In the genomic region with DNA sequence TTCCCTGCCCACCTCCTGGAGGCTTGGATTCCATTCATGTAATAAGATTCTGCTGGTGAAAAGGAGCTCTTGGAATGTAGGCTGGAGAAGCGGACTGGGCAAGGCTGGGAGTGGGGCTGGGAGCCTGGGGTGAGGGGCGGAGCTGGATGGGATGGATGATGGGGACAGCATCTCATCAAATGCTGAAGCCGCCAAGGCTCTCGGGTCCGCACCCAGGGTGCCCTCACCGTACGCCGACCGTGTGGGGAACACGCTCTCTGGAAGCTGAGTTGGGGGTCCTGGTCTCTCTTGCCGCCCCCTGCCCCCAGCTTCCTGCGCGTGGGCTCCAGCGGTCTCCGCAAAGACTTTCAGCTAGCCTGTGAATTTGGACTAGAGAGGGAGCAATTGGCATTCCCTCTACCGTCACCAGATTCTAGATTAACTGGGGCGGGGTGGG, we compare ENCODE assay signal across 33 cellular contexts. TPM values are rescaled to one million over a fixed set of nuclear protein-coding genes. Genes with fewer than 3 reads are reported as not detected.
DNase-seq lines count a peak whose midpoint lies in the region; ATAC-seq, FAIRE-seq and TF ChIP-seq lines count a peak whose summit lies in the region.
"Had no signal": no experiment of that assay in that cellular context is flagged by ENCODE, and none has a peak within 500 bp of the region (broad histone marks: within the 10 kb centered on the region; RNA-seq: fewer than 3 reads in every experiment).

No MANE protein-coding gene starts in this region.

- H3K4ac ChIP-seq in mesendoderm (ENCODE audit: low read depth, low read length), result no peak overlapping the region

- TF ChIP-seq POLR2A in endothelial cell of umbilical vein (IDR thresholded peaks at IDR 0.05; ENCODE audit: low read depth, low read length), result no peak

- no peaks in the 10 kb centered on the region for H3K79me1 ChIP-seq in mesendoderm (ENCODE audit: low read length)

- H3K4me1 ChIP-seq in endothelial cell of umbilical vein (ENCODE audit: control insufficient read depth, extremely low read depth, insufficient read depth, low read length) (no peaks in the 10 kb centered on the region), mesendoderm (ENCODE audit: control insufficient read depth, low read depth, low read length) (peaks cover 3% of the 10 kb centered on the region), small intestine (ENCODE audit: control insufficient read depth in 2 of 2, insufficient read depth in 1 of 2, low read depth in 1 of 2, low read length in 1 of 2) (no peaks in the 10 kb centered on the region), left lung (peaks cover 4 to 22% of the 10 kb centered on the region in 2 donors)

- H3K27me3 Mint-ChIP-seq in stimulated activated memory B cell treated with anti-CD40 and anti-IgM and Interleukin-4, amounts not matched to agents 10 μg/mL and 1 μg/mL and 100 μg/mL, for 72 hours, result peaks cover 85% of the 10 kb centered on the region

- no peak overlapping the region for H3K56ac ChIP-seq in mesendoderm (ENCODE audit: low read length)

- no peak overlapping the region for H3K18ac ChIP-seq in mesendoderm (ENCODE audit: low read length)

- no peak overlapping the region for H2BK120ac ChIP-seq in mesendoderm (ENCODE audit: low read depth, low read length)

- H3K9me3 ChIP-seq in endothelial cell of umbilical vein (replicated peaks; ENCODE audit: control insufficient read depth, insufficient read depth, low read length), result no peaks in the 10 kb centered on the region
- no peaks in the 10 kb centered on the region for H3K9me3 ChIP-seq in small intestine (ENCODE audit: control insufficient read depth, low read depth)
- no peaks in the 10 kb centered on the region for H3K9me3 ChIP-seq in left lung
- H3K9me3 ChIP-seq: gastroesophageal sphincter, upper lobe of right lung had no signal

- H3K36me3 ChIP-seq in endothelial cell of umbilical vein (ENCODE audit: control insufficient read depth in 2 of 2, extremely low read depth in 1 of 2, insufficient read depth in 2 of 2, low read length in 2 of 2) (no peaks in the 10 kb centered on the region), mesendoderm (ENCODE audit: control insufficient read depth, insufficient read depth, low read length) (no peaks in the 10 kb centered on the region), small intestine (ENCODE audit: control insufficient read depth in 2 of 2, insufficient read depth in 2 of 2, low read length in 2 of 2) (no peaks in the 10 kb centered on the region), left lung (no peaks in the 10 kb centered on the region)
- H3K36me3 ChIP-seq: gastroesophageal sphincter, upper lobe of right lung had no signal

- dilution Hi-C loops in endothelial cell of umbilical vein (cut with MboI; ENCODE audit: extremely low pct_ligation_motif_present, low sequenced_read_pairs), result no loop called here

- H4K8ac ChIP-seq in mesendoderm (ENCODE audit: low read depth, low read length), result no peak overlapping the region

- no peak overlapping the region for H3K4me2 ChIP-seq in endothelial cell of umbilical vein (ENCODE audit: insufficient read depth, low read length)
- H3K4me2 ChIP-seq in mesendoderm (ENCODE audit: low read length), result no peak overlapping the region

- ATAC-seq in GM18868 (IDR thresholded peaks at IDR 0.05; ENCODE audit: unreplicated experiment) (no peak), left lung (no peak)
- no peak for ATAC-seq in stimulated activated memory B cell treated with anti-CD40 and anti-IgM and Interleukin-4, amounts not matched to agents 10 μg/mL and 1 μg/mL and 100 μg/mL, for 72 hours
- ATAC-seq: activated naive CD4-positive, alpha-beta T cell treated with anti-CD3 and anti-CD28 coated beads, Interleukin-2, amount 50 U/mL, for 72 hours; gastroesophageal sphincter; upper lobe of right lung had no signal

- no peaks in the 10 kb centered on the region for H3K36me3 Mint-ChIP-seq in stimulated activated memory B cell treated with anti-CD40 and anti-IgM and Interleukin-4, amounts not matched to agents 10 μg/mL and 1 μg/mL and 100 μg/mL, for 72 hours
- H3K36me3 Mint-ChIP-seq: natural killer cell had no signal

- TF ChIP-seq CTCF in endothelial cell of umbilical vein (IDR thresholded peaks at IDR 0.05; ENCODE audit: extremely low read depth in 1 of 2, insufficient read depth in 1 of 2, low read depth in 1 of 2, low read length in 2 of 2) (no peak), left lung (IDR thresholded peaks at IDR 0.05) (no peak)

- no peak overlapping the region for H2AFZ ChIP-seq in endothelial cell of umbilical vein (ENCODE audit: low read depth, low read length)

- intact Hi-C loops in endothelial cell of umbilical vein (cut with micrococcal nuclease), result no loop called here
- intact Hi-C loops in left lung (cut with DNase I), result no loop called here

- H3K23ac ChIP-seq in mesendoderm (ENCODE audit: low read length), result no peak overlapping the region

- H3K79me2 ChIP-seq in endothelial cell of umbilical vein (ENCODE audit: control insufficient read depth, insufficient read depth, low read length) (no peaks in the 10 kb centered on the region), mesendoderm (ENCODE audit: control insufficient read depth, insufficient read depth, low read length) (no peaks in the 10 kb centered on the region)

- no peak overlapping the region for H2BK15ac ChIP-seq in mesendoderm (replicated peaks; ENCODE audit: low read depth)

- FAIRE-seq in endothelial cell of umbilical vein (lab: Jason Lieb, UNC), result no peak
- FAIRE-seq in small intestine (lab: Jason Lieb, UNC), result no peak
- FAIRE-seq: GM12891, kidney had no signal

- CTCF ChIA-PET in endothelial cell of umbilical vein (lab: Charles Lee), result interaction anchor here (0.6 to 3.0 kb wide), 5 partner anchors 11 to 79 kb away, joined by 3 to 9 read pairs (median 4); no protein-coding TSS in a partner anchor

- peaks cover 57 to 61% of the 10 kb centered on the region in 2 experiments for H3K27me3 ChIP-seq in endothelial cell of umbilical vein (ENCODE audit: control insufficient read depth in 2 of 2, insufficient read depth in 2 of 2, low read length in 2 of 2)
- H3K27me3 ChIP-seq in mesendoderm (ENCODE audit: insufficient read depth, low read length, poor library complexity), result peaks cover 53% of the 10 kb centered on the region
- peaks cover 11 to 47% of the 10 kb centered on the region in 2 donors for H3K27me3 ChIP-seq in small intestine (ENCODE audit: control insufficient read depth in 2 of 2, insufficient read depth in 2 of 2, low read length in 2 of 2)
- H3K27me3 ChIP-seq in left lung, result peaks cover 60 to 76% of the 10 kb centered on the region in 2 donors

- H3K4me3 Mint-ChIP-seq in stimulated activated memory B cell treated with anti-CD40 and anti-IgM and Interleukin-4, amounts not matched to agents 10 μg/mL and 1 μg/mL and 100 μg/mL, for 72 hours, result no peak overlapping the region
- H3K4me3 Mint-ChIP-seq: natural killer cell had no signal

- H3K27ac ChIP-seq in endothelial cell of umbilical vein (ENCODE audit: insufficient read depth, low read depth, low read length), result no peak overlapping the region
- no peak overlapping the region for H3K27ac ChIP-seq in mesendoderm (ENCODE audit: low read depth, low read length)
- no peak overlapping the region for H3K27ac ChIP-seq in small intestine (ENCODE audit: low read depth in 1 of 2, low read length in 1 of 2)
- H3K27ac ChIP-seq in left lung, result no peak overlapping the region
- H3K27ac ChIP-seq: dorsolateral prefrontal cortex, gastroesophageal sphincter, skin epidermis, upper lobe of right lung, VCaP had no signal

- no peak overlapping the region for H3K27ac Mint-ChIP-seq in stimulated activated memory B cell treated with anti-CD40 and anti-IgM and Interleukin-4, amounts not matched to agents 10 μg/mL and 1 μg/mL and 100 μg/mL, for 72 hours
- H3K27ac Mint-ChIP-seq: activated naive CD4-positive, alpha-beta T cell treated with anti-CD3 and anti-CD28 coated beads, Interleukin-2, amount 50 U/mL, for 72 hours; CD4-positive, CD25-positive, alpha-beta regulatory T cell; natural killer cell had no signal

- no TSS peak for BruUV-seq in endothelial cell of umbilical vein (replicated peaks; lab: Mats Ljungman, UMichigan)

- H2BK5ac ChIP-seq in mesendoderm (ENCODE audit: low read length), result no peak overlapping the region

- H3K4me3 ChIP-seq in endothelial cell of umbilical vein (replicated peaks in 1 of 3; ENCODE audit: insufficient read depth in 1 of 3, low read depth in 1 of 3, low read length in 3 of 3), result no peak overlapping the region
- H3K4me3 ChIP-seq in mesendoderm (ENCODE audit: low read length), result no peak overlapping the region
- H3K4me3 ChIP-seq in small intestine (ENCODE audit: low read depth in 1 of 2, low read length in 2 of 2), result no peak overlapping the region
- no peak overlapping the region for H3K4me3 ChIP-seq in left lung
- H3K4me3 ChIP-seq: gastroesophageal sphincter, lung, upper lobe of right lung had no signal

- no CpG with 5 or more reads among the region's 17 CpGs for WGBS in mesendoderm (ENCODE audit: extremely low coverage, insufficient coverage, low lambda C conversion rate)
- WGBS in small intestine, 3 donors, result 6 to 14% (median 14%) methylated on average over 11 to 17 of the region's 17 CpGs

- H3K9me3 Mint-ChIP-seq in stimulated activated memory B cell treated with anti-CD40 and anti-IgM and Interleukin-4, amounts not matched to agents 10 μg/mL and 1 μg/mL and 100 μg/mL, for 72 hours, result peaks cover 2% of the 10 kb centered on the region
- H3K9me3 Mint-ChIP-seq: activated naive CD4-positive, alpha-beta T cell treated with anti-CD3 and anti-CD28 coated beads, Interleukin-2, amount 50 U/mL, for 72 hours had no signal

- H3K4me1 Mint-ChIP-seq in stimulated activated memory B cell treated with anti-CD40 and anti-IgM and Interleukin-4, amounts not matched to agents 10 μg/mL and 1 μg/mL and 100 μg/mL, for 72 hours, result peaks cover 33% of the 10 kb centered on the region

- H4K20me1 ChIP-seq in endothelial cell of umbilical vein (replicated peaks; ENCODE audit: control insufficient read depth, extremely low read depth, insufficient read depth, low read length), result no peaks in the 10 kb centered on the region

- POLR2A ChIA-PET in endothelial cell of umbilical vein (lab: Charles Lee), result no interaction called here

- no peak overlapping the region for H3K9ac ChIP-seq in endothelial cell of umbilical vein (replicated peaks; ENCODE audit: extremely low read depth, insufficient read depth, low read length)
- no peak overlapping the region for H3K9ac ChIP-seq in mesendoderm (ENCODE audit: low read length)

- H2AK5ac ChIP-seq in mesendoderm (ENCODE audit: low read length), result no peak overlapping the region

- H4K5ac ChIP-seq in mesendoderm (ENCODE audit: low read length), result no peak overlapping the region

- H3K9me1 ChIP-seq in endothelial cell of umbilical vein (replicated peaks; ENCODE audit: control insufficient read depth, extremely low read depth, insufficient read depth, low read length), result no peaks in the 10 kb centered on the region

- peak; percentile 9 for DNase-seq in AG08396 (ENCODE audit: low spot score)
- peak; percentile 18 for DNase-seq in M059J (ENCODE audit: low read depth)
- DNase-seq in endothelial cell of umbilical vein (ENCODE audit: low read depth, low spot score), result no peak
- DNase-seq in mesendoderm, result peak; percentile 44
- DNase-seq in small intestine, result no peak
- no peak for DNase-seq in left lung
- DNase-seq: activated CD4-positive, alpha-beta T cell treated with anti-CD3 and anti-CD28 coated beads for 4 hours; amygdala; CD4-positive, CD25-positive, alpha-beta regulatory T cell; dorsolateral prefrontal cortex; hypothalamus; IMR-90; kidney; natural killer cell; NCI-H1436 treated with DMSO at 0.1 percent for 48 hours; NCI-H2107; NCI-H345; stimulated activated naive CD4-positive, alpha-beta T cell; T1000; upper lobe of right lung had no signal

RNA-seq across cellular contexts. Expression of gene RAX, which starts 9.1 kb away (rescaled TPM):
- not detected in 2 replicates for total RNA-seq in M059J (2014; rRNA removed; shearing (Covaris generic))
- total RNA-seq in endothelial cell of umbilical vein (not detected in 2 replicates), left lung (not detected)
- polyA plus RNA-seq in endothelial cell of umbilical vein (not detected in 2 replicates), small intestine (under 1 TPM in 1 of 3 donors, not detected in 2; 0.01 TPM)
- not detected in 2 replicates for polyA plus RNA-seq in endothelial cell of umbilical vein (2011; cell fraction: cytosol; rRNA removed)
- polyA plus RNA-seq in endothelial cell of umbilical vein (2011; cell fraction: nucleus; rRNA removed), result not detected in 2 replicates
- not detected in 2 replicates for polyA plus RNA-seq in endothelial cell of umbilical vein (2012)
- not detected in 2 replicates for polyA minus RNA-seq in endothelial cell of umbilical vein
- not detected for polyA minus RNA-seq in endothelial cell of umbilical vein (2011; cell fraction: cytosol; rRNA and poly(A)+ RNA removed)
- not detected in 2 replicates for polyA minus RNA-seq in endothelial cell of umbilical vein (2011; cell fraction: nucleus; rRNA and poly(A)+ RNA removed)
- 0.06 TPM for polyA plus RNA-seq in mesendoderm (2013, experiment 1 of 2)
- polyA plus RNA-seq in mesendoderm (2013, experiment 2 of 2), result 0.04 TPM
- total RNA-seq: A172; CD4-positive, CD25-positive, alpha-beta regulatory T cell; chondrocyte; gastroesophageal sphincter; IMR-90; kidney; lung; mononuclear cell; natural killer cell; osteocyte; temporal lobe; upper lobe of right lung had no signal
- polyA plus RNA-seq: CD4-positive, CD25-positive, alpha-beta regulatory T cell; IMR-90 had no signal

RNA-seq across cellular contexts. Expression of gene GRP, which starts 44.2 kb away (rescaled TPM):
- not detected in 2 replicates for total RNA-seq in M059J (2014; rRNA removed; shearing (Covaris generic))
- not detected in 2 replicates for total RNA-seq in endothelial cell of umbilical vein
- polyA plus RNA-seq in endothelial cell of umbilical vein, result not detected in 2 replicates
- polyA plus RNA-seq in endothelial cell of umbilical vein (2011; cell fraction: cytosol; rRNA removed), result not detected in 2 replicates
- polyA plus RNA-seq in endothelial cell of umbilical vein (2011; cell fraction: nucleus; rRNA removed), result not detected in 2 replicates
- not detected in 2 replicates for polyA plus RNA-seq in endothelial cell of umbilical vein (2012)
- not detected in 2 replicates for polyA minus RNA-seq in endothelial cell of umbilical vein
- not detected for polyA minus RNA-seq in endothelial cell of umbilical vein (2011; cell fraction: cytosol; rRNA and poly(A)+ RNA removed)
- not detected in 2 replicates for polyA minus RNA-seq in endothelial cell of umbilical vein (2011; cell fraction: nucleus; rRNA and poly(A)+ RNA removed)
- 8.6 TPM for polyA plus RNA-seq in mesendoderm (2013, experiment 1 of 2)
- polyA plus RNA-seq in mesendoderm (2013, experiment 2 of 2), result 7.3 TPM
- under 1 TPM in 1 of 3 donors, not detected in 2; 0.18 TPM for polyA plus RNA-seq in small intestine
- 1 to 10 TPM in 1 of 2 donors, under 1 TPM in 1; 0.67 to 1.4 TPM for total RNA-seq in left lung
- total RNA-seq: A172; activated naive CD4-positive, alpha-beta T cell treated with anti-CD3 and anti-CD28 coated beads, Interleukin-2, amount 50 U/mL, for 72 hours; CD4-positive, CD25-positive, alpha-beta regulatory T cell; chondrocyte; IMR-90; kidney; natural killer cell; osteocyte; upper lobe of right lung had no signal
- polyA plus RNA-seq: CD4-positive, CD25-positive, alpha-beta regulatory T cell; IMR-90 had no signal

RNA-seq across cellular contexts. Expression of gene CPLX4, which starts 54.3 kb away (rescaled TPM):
- not detected in 2 replicates for total RNA-seq in M059J (2014; rRNA removed; shearing (Covaris generic))
- total RNA-seq in endothelial cell of umbilical vein (not detected in 2 replicates), left lung (not detected)
- polyA plus RNA-seq in endothelial cell of umbilical vein (not detected in 2 replicates), small intestine (not detected)
- polyA plus RNA-seq in endothelial cell of umbilical vein (2011; cell fraction: cytosol; rRNA removed), result not detected in 2 replicates
- polyA plus RNA-seq in endothelial cell of umbilical vein (2011; cell fraction: nucleus; rRNA removed), result not detected in 2 replicates
- polyA plus RNA-seq in endothelial cell of umbilical vein (2012), result not detected in 2 replicates
- polyA minus RNA-seq in endothelial cell of umbilical vein, result not detected in 2 replicates
- polyA minus RNA-seq in endothelial cell of umbilical vein (2011; cell fraction: cytosol; rRNA and poly(A)+ RNA removed), result not detected
- polyA minus RNA-seq in endothelial cell of umbilical vein (2011; cell fraction: nucleus; rRNA and poly(A)+ RNA removed), result not detected in 2 replicates
- not detected for polyA plus RNA-seq in mesendoderm (2013, experiment 1 of 2)
- polyA plus RNA-seq in mesendoderm (2013, experiment 2 of 2), result not detected
- total RNA-seq: A172; activated naive CD4-positive, alpha-beta T cell treated with anti-CD3 and anti-CD28 coated beads, Interleukin-2, amount 50 U/mL, for 72 hours; CD4-positive, CD25-positive, alpha-beta regulatory T cell; chondrocyte; dorsolateral prefrontal cortex; gastroesophageal sphincter; IMR-90; kidney; lung; natural killer cell; osteocyte; upper lobe of right lung had no signal
- polyA plus RNA-seq: CD4-positive, CD25-positive, alpha-beta regulatory T cell; IMR-90 had no signal

Comparison
In these comparisons a context has a peak if more than half of its experiments do, and no peak if none do; other contexts are left out.
1. DNase-seq: peak in AG08396 (single experiment), M059J (single experiment) and mesendoderm (single experiment); none in endothelial cell of umbilical vein (single experiment), small intestine (single experiment) and left lung (0 of 2).